1 cellular context compared by ENCODE assay signal in genomic region chr2:218962859-218963492, GRCh38.
TF ChIP-seq lines count a peak whose summit lies in the region.

No MANE protein-coding gene starts in this region.

TF ChIP-seq in HepG2, 621 proteins besides CTCF, POLR2A, EP300 and RAD21 (continues in another document):
- TF ChIP-seq POGK (CRISPR knock-in tag; conservative IDR thresholded peaks at IDR 0.05) (peak; percentile 72; the same call in 1 of the 2 replicates), ZNF574 (CRISPR knock-in tag; IDR thresholded peaks at IDR 0.05) (peak; percentile 72; the same call in 1 of the 2 replicates), MEIS1 (CRISPR knock-in tag; IDR thresholded peaks at IDR 0.05; ENCODE audit: borderline replicate concordance) (no peak; the same call in 1 of the 2 replicates), ZNF780A (CRISPR knock-in tag; IDR thresholded peaks at IDR 0.05) (0 out of 2 replicates have a peak, but pooled peaks have one; percentile 52), ZNF597 (CRISPR knock-in tag; IDR thresholded peaks at IDR 0.05) (no peak), ZNF781 (CRISPR knock-in tag; IDR thresholded peaks at IDR 0.05; ENCODE audit: borderline replicate concordance, not compliant biosample characterization) (peak; percentile 99), DBP (CRISPR knock-in tag; IDR thresholded peaks at IDR 0.05; ENCODE audit: not compliant biosample characterization) (peak; percentile 95), ZNF850 (CRISPR knock-in tag; conservative IDR thresholded peaks at IDR 0.05) (no peak), ZNF83 (CRISPR knock-in tag; IDR thresholded peaks at IDR 0.05; ENCODE audit: borderline replicate concordance) (peak; percentile 77; the same call in 1 of the 2 replicates), ZNF282 (IDR thresholded peaks at IDR 0.05; ENCODE audit: partially characterized antibody) (no peak), PREB (CRISPR knock-in tag; IDR thresholded peaks at IDR 0.05) (no peak; the same call in 1 of the 2 replicates), ZNF788 (CRISPR knock-in tag; IDR thresholded peaks at IDR 0.05; ENCODE audit: borderline replicate concordance) (peak; percentile 67; the same call in 1 of the 2 replicates), ZNF160 (CRISPR knock-in tag; IDR thresholded peaks at IDR 0.05) (peak; percentile 93; the same call in 1 of the 2 replicates), ASH2L (IDR thresholded peaks at IDR 0.05; ENCODE audit: insufficient read length, low read depth, low read length) (no peak), ZNF317 (CRISPR knock-in tag; IDR thresholded peaks at IDR 0.05) (peak; percentile 78; the same call in 1 of the 2 replicates), ZNF335 (CRISPR knock-in tag; IDR thresholded peaks at IDR 0.05) (peak; percentile 88; the same call in 1 of the 2 replicates), HMGA1 (CRISPR knock-in tag; conservative IDR thresholded peaks at IDR 0.05) (no peak), SALL2 (CRISPR knock-in tag; IDR thresholded peaks at IDR 0.05) (peak; percentile 81; the same call in 1 of the 2 replicates), KLF15 (CRISPR knock-in tag; IDR thresholded peaks at IDR 0.05; ENCODE audit: borderline replicate concordance) (peak; percentile 91), HIVEP1 (CRISPR knock-in tag; IDR thresholded peaks at IDR 0.05) (peak; percentile 84), HDAC2 (CRISPR knock-in tag; IDR thresholded peaks at IDR 0.05) (peak; percentile 62), ZNF552 (CRISPR knock-in tag; IDR thresholded peaks at IDR 0.05; ENCODE audit: borderline replicate concordance) (peak; percentile 92), HCFC1 (IDR thresholded peaks at IDR 0.05; ENCODE audit: low read depth, low read length) (no peak)
- TF ChIP-seq, protein P1, sequence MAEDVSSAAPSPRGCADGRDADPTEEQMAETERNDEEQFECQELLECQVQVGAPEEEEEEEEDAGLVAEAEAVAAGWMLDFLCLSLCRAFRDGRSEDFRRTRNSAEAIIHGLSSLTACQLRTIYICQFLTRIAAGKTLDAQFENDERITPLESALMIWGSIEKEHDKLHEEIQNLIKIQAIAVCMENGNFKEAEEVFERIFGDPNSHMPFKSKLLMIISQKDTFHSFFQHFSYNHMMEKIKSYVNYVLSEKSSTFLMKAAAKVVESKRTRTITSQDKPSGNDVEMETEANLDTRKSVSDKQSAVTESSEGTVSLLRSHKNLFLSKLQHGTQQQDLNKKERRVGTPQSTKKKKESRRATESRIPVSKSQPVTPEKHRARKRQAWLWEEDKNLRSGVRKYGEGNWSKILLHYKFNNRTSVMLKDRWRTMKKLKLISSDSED (CRISPR knock-in tag; IDR thresholded peaks at IDR 0.05) = no peak
- TF ChIP-seq, protein P2, sequence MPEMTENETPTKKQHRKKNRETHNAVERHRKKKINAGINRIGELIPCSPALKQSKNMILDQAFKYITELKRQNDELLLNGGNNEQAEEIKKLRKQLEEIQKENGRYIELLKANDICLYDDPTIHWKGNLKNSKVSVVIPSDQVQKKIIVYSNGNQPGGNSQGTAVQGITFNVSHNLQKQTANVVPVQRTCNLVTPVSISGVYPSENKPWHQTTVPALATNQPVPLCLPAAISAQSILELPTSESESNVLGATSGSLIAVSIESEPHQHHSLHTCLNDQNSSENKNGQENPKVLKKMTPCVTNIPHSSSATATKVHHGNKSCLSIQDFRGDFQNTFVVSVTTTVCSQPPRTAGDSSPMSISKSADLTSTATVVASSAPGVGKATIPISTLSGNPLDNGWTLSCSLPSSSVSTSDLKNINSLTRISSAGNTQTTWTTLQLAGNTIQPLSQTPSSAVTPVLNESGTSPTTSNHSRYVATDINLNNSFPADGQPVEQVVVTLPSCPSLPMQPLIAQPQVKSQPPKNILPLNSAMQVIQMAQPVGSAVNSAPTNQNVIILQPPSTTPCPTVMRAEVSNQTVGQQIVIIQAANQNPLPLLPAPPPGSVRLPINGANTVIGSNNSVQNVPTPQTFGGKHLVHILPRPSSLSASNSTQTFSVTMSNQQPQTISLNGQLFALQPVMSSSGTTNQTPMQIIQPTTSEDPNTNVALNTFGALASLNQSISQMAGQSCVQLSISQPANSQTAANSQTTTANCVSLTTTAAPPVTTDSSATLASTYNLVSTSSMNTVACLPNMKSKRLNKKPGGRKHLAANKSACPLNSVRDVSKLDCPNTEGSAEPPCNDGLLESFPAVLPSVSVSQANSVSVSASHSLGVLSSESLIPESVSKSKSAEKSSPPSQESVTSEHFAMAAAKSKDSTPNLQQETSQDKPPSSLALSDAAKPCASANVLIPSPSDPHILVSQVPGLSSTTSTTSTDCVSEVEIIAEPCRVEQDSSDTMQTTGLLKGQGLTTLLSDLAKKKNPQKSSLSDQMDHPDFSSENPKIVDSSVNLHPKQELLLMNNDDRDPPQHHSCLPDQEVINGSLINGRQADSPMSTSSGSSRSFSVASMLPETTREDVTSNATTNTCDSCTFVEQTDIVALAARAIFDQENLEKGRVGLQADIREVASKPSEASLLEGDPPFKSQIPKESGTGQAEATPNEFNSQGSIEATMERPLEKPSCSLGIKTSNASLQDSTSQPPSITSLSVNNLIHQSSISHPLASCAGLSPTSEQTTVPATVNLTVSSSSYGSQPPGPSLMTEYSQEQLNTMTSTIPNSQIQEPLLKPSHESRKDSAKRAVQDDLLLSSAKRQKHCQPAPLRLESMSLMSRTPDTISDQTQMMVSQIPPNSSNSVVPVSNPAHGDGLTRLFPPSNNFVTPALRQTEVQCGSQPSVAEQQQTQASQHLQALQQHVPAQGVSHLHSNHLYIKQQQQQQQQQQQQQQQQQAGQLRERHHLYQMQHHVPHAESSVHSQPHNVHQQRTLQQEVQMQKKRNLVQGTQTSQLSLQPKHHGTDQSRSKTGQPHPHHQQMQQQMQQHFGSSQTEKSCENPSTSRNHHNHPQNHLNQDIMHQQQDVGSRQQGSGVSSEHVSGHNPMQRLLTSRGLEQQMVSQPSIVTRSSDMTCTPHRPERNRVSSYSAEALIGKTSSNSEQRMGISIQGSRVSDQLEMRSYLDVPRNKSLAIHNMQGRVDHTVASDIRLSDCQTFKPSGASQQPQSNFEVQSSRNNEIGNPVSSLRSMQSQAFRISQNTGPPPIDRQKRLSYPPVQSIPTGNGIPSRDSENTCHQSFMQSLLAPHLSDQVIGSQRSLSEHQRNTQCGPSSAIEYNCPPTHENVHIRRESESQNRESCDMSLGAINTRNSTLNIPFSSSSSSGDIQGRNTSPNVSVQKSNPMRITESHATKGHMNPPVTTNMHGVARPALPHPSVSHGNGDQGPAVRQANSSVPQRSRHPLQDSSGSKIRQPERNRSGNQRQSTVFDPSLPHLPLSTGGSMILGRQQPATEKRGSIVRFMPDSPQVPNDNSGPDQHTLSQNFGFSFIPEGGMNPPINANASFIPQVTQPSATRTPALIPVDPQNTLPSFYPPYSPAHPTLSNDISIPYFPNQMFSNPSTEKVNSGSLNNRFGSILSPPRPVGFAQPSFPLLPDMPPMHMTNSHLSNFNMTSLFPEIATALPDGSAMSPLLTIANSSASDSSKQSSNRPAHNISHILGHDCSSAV (CRISPR knock-in tag; IDR thresholded peaks at IDR 0.05; ENCODE audit: borderline replicate concordance) = 0 out of 2 replicates have a peak, but pooled peaks have one; percentile 40
- TF ChIP-seq, protein P3, sequence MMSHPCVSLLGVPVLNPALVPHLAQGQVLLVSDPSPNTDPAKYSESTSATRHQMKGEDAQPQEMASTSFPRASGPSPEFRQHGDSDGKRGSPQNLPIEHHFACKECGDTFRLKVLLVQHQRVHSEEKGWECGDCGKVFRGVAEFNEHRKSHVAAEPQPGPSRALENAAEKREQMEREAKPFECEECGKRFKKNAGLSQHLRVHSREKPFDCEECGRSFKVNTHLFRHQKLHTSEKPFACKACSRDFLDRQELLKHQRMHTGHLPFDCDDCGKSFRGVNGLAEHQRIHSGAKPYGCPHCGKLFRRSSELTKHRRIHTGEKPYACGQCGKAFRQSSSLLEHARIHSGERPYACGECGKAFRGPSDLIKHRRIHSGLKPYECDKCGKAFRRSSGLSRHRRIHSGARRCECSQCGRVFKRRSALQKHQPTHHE (CRISPR knock-in tag; IDR thresholded peaks at IDR 0.05; ENCODE audit: borderline replicate concordance) = 0 out of 2 replicates have a peak, but pooled peaks have one; percentile 84
- TF ChIP-seq, protein P4, sequence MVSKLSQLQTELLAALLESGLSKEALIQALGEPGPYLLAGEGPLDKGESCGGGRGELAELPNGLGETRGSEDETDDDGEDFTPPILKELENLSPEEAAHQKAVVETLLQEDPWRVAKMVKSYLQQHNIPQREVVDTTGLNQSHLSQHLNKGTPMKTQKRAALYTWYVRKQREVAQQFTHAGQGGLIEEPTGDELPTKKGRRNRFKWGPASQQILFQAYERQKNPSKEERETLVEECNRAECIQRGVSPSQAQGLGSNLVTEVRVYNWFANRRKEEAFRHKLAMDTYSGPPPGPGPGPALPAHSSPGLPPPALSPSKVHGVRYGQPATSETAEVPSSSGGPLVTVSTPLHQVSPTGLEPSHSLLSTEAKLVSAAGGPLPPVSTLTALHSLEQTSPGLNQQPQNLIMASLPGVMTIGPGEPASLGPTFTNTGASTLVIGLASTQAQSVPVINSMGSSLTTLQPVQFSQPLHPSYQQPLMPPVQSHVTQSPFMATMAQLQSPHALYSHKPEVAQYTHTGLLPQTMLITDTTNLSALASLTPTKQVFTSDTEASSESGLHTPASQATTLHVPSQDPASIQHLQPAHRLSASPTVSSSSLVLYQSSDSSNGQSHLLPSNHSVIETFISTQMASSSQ (IDR thresholded peaks at IDR 0.05; ENCODE audit: low read depth) = no peak
- TF ChIP-seq, protein P4 (CRISPR knock-in tag; IDR thresholded peaks at IDR 0.05; ENCODE audit: borderline replicate concordance) = no peak
